In genomic region chr1:152757747-152758146, GRCh38 we compare ENCODE assay signal across 28 cellular contexts. TPM values are rescaled to one million over a fixed set of nuclear protein-coding genes. Genes with fewer than 3 reads are reported as not detected.
DNase-seq lines count a peak whose midpoint lies in the region; ATAC-seq, FAIRE-seq and TF ChIP-seq lines count a peak whose summit lies in the region.
"Had no signal": no experiment of that assay in that cellular context is flagged by ENCODE, and none has a peak within 500 bp of the region (broad histone marks: within the 10 kb centered on the region; RNA-seq: fewer than 3 reads in every experiment).

KPRP (plus strand) TSS chr1:152758025; CDS start chr1:152759589, 1,564 bp downstream.

- H3K36me3 ChIP-seq in IMR-90 (ENCODE audit: control insufficient read depth, insufficient read depth, low read length) (no peaks in the 10 kb centered on the region), keratinocyte (ENCODE audit: control insufficient read depth in 2 of 2, extremely low read depth in 1 of 2, insufficient read depth in 2 of 2, low read length in 2 of 2) (peaks cover 0 to 1% of the 10 kb centered on the region in 2 experiments)
- H3K36me3 ChIP-seq: BE2C, SJSA1 had no signal

- H2AFZ ChIP-seq in IMR-90 (replicated peaks; ENCODE audit: low read length, poor library complexity) (no peak within 1 kb of the TSS), keratinocyte (ENCODE audit: control insufficient read depth, low read length) (no peak within 1 kb of the TSS)

- no peaks in the 10 kb centered on the region for H3K4me1 Mint-ChIP-seq in stimulated activated effector memory CD8-positive, alpha-beta T cell treated with anti-CD3 and anti-CD28 coated beads, Interleukin-12 subunit alpha, Interleukin-12 subunit beta, amount 100 ng/mL, for 72 hours
- H3K4me1 Mint-ChIP-seq: CD4-positive, CD25-positive, alpha-beta regulatory T cell; H9 had no signal

- no peak within 1 kb of the TSS for H3K9ac ChIP-seq in IMR-90 (ENCODE audit: low read depth, low read length)
- H3K9ac ChIP-seq in keratinocyte (ENCODE audit: control insufficient read depth, extremely low read depth, insufficient read depth, low read length): no peak within 1 kb of the TSS

- POLR2A ChIA-PET in IMR-90 (lab: Charles Lee; ENCODE audit: unreplicated experiment): no interaction called here

- H3K27ac Mint-ChIP-seq in stimulated activated effector memory CD8-positive, alpha-beta T cell treated with anti-CD3 and anti-CD28 coated beads, Interleukin-12 subunit alpha, Interleukin-12 subunit beta, amount 100 ng/mL, for 72 hours: no peak within 1 kb of the TSS
- no peak within 1 kb of the TSS for H3K27ac Mint-ChIP-seq in activated naive CD4-positive, alpha-beta T cell treated with anti-CD3 and anti-CD28 coated beads, Interleukin-2, amount 50 U/mL, for 72 hours
- H3K27ac Mint-ChIP-seq: H9, HFFc6 had no signal

- H3K56ac ChIP-seq in IMR-90 (ENCODE audit: extremely low read depth, insufficient read depth, low read length): no peak within 1 kb of the TSS

- H3K23ac ChIP-seq in IMR-90 (ENCODE audit: low read depth, low read length): no peak within 1 kb of the TSS

- H2BK20ac ChIP-seq in IMR-90 (ENCODE audit: low read depth, low read length): no peak within 1 kb of the TSS

- no peak within 1 kb of the TSS for H4K91ac ChIP-seq in IMR-90 (ENCODE audit: insufficient read depth, low read depth, low read length)

- no peak within 1 kb of the TSS for H4K5ac ChIP-seq in IMR-90 (ENCODE audit: low read depth, low read length)

- H3K9me3 ChIP-seq in IMR-90 (ENCODE audit: control insufficient read depth, insufficient read depth, low read length) (no peaks in the 10 kb centered on the region; the same call in 1 of the 2 replicates), keratinocyte (ENCODE audit: control insufficient read depth, low read depth, low read length) (no peaks in the 10 kb centered on the region)
- H3K9me3 ChIP-seq: A549, BE2C, SJSA1 had no signal

- in situ Hi-C loops in IMR-90 (cut with MboI; ENCODE audit: low sequenced_read_pairs): no loop called here

- H3K27me3 ChIP-seq in IMR-90 (ENCODE audit: control insufficient read depth, insufficient read depth, low read length): no peaks in the 10 kb centered on the region
- no peaks in the 10 kb centered on the region for H3K27me3 ChIP-seq in keratinocyte (ENCODE audit: control insufficient read depth, extremely low read depth, insufficient read depth, low read length)
- H3K27me3 ChIP-seq: BE2C, SJSA1 had no signal

- H3K79me1 ChIP-seq in IMR-90 (ENCODE audit: low read depth in 1 of 2, low read length in 2 of 2): no peaks in the 10 kb centered on the region

- no peak within 1 kb of the TSS for H3K4ac ChIP-seq in IMR-90 (ENCODE audit: low read depth, low read length)

- no peak within 1 kb of the TSS for H4K8ac ChIP-seq in IMR-90 (ENCODE audit: low read depth in 2 of 2, low read length in 2 of 2)

- no peak within 1 kb of the TSS for H2BK120ac ChIP-seq in IMR-90 (ENCODE audit: low read depth, low read length)

- no peaks in the 10 kb centered on the region for H4K20me1 ChIP-seq in IMR-90 (ENCODE audit: insufficient read depth, low read length)
- H4K20me1 ChIP-seq in keratinocyte (ENCODE audit: control insufficient read depth, extremely low read depth, insufficient read depth, low read length): no peaks in the 10 kb centered on the region

- no peaks in the 10 kb centered on the region for H3K9me3 Mint-ChIP-seq in stimulated activated effector memory CD8-positive, alpha-beta T cell treated with anti-CD3 and anti-CD28 coated beads, Interleukin-12 subunit alpha, Interleukin-12 subunit beta, amount 100 ng/mL, for 72 hours
- H3K9me3 Mint-ChIP-seq in activated naive CD4-positive, alpha-beta T cell treated with anti-CD3 and anti-CD28 coated beads, Interleukin-2, amount 50 U/mL, for 72 hours: peaks cover 0 to 5% of the 10 kb centered on the region in 2 donors

- no peak for TF ChIP-seq CTCF in IMR-90 (conservative IDR thresholded peaks at IDR 0.05; ENCODE audit: low read depth, low read length)
- no peak for TF ChIP-seq CTCF in keratinocyte (optimal IDR thresholded peaks at IDR 0.05 in 1 of 3, IDR thresholded peaks at IDR 0.05 in 1 of 3, conservative IDR thresholded peaks at IDR 0.05 in 1 of 3; ENCODE audit: extremely low read depth in 1 of 3, insufficient read depth in 2 of 3, low read length in 3 of 3)

- H3K4me3 ChIP-seq in IMR-90 (ENCODE audit: insufficient read depth, low read depth, low read length) (no peak within 1 kb of the TSS), keratinocyte (ENCODE audit: control insufficient read depth in 2 of 3, extremely low read depth in 1 of 3, insufficient read depth in 2 of 3, low read depth in 1 of 3, low read length in 3 of 3) (peak within 1 kb of the TSS in 1 of 3 experiments; percentile 1)
- H3K4me3 ChIP-seq: A549, GM12878, SJSA1 had no signal

- H3K27ac ChIP-seq in IMR-90 (ENCODE audit: insufficient read depth, low read length) (no peak within 1 kb of the TSS), caudate nucleus (ENCODE audit: low read depth, low read length) (peak within 1 kb of the TSS; percentile 11), keratinocyte (ENCODE audit: control insufficient read depth, insufficient read depth, low read length) (no peak within 1 kb of the TSS)
- H3K27ac ChIP-seq: A549, SJSA1 had no signal

- CTCF ChIA-PET in IMR-90 (lab: Yijun Ruan, JAX): no interaction called here

- no CpG with 5 or more reads among the region's 6 CpGs for WGBS in IMR-90 (ENCODE audit: extremely low coverage in 2 of 2, insufficient read length in 1 of 2), 2 experiments

- H3K18ac ChIP-seq in IMR-90 (ENCODE audit: low read depth, low read length): no peak within 1 kb of the TSS

- H2BK5ac ChIP-seq in IMR-90 (ENCODE audit: low read depth, low read length, poor library complexity, severe bottlenecking): no peak within 1 kb of the TSS

- no peaks in the 10 kb centered on the region for H3K79me2 ChIP-seq in keratinocyte (ENCODE audit: control insufficient read depth, insufficient read depth, low read length)

- peak within 1 kb of the TSS; percentile 45 for H2AK9ac ChIP-seq in IMR-90 (replicated peaks; ENCODE audit: low read depth, low read length, poor library complexity)

- intact Hi-C loops in IMR-90 (cut with micrococcal nuclease): no loop called here

- H3K9me1 ChIP-seq in IMR-90 (ENCODE audit: insufficient read depth, low read length) (no peaks in the 10 kb centered on the region), keratinocyte (ENCODE audit: control insufficient read depth, extremely low read depth, insufficient read depth, low read length) (peaks cover 3% of the 10 kb centered on the region)

- TF ChIP-seq POLR2A in IMR-90 (IDR thresholded peaks at IDR 0.05; ENCODE audit: low read depth, low read length): no peak

- TF ChIP-seq RAD21 in IMR-90 (IDR thresholded peaks at IDR 0.05; ENCODE audit: low read length): no peak

- DNase-seq in IMR-90 (no peak), caudate nucleus (lab: John Stamatoyannopoulos, UW) (peak in 17 of 61 donors; percentile 6 to 59 (median 16)), keratinocyte (ENCODE audit: low read depth, low spot score) (no peak), NCI-H2196 (lab: John Stamatoyannopoulos, UW; ENCODE audit: unreplicated experiment) (no peak), AML-193 (lab: John Stamatoyannopoulos, UW) (no peak)
- no peak for DNase-seq in stimulated activated effector memory CD8-positive, alpha-beta T cell treated with anti-CD3 and anti-CD28 coated beads, Interleukin-12 subunit alpha, Interleukin-12 subunit beta, amount 100 ng/mL, for 72 hours (ENCODE audit: low spot score in 2 of 2)
- DNase-seq in activated naive CD4-positive, alpha-beta T cell treated with anti-CD3 and anti-CD28 coated beads, Interleukin-2, amount 50 U/mL, for 72 hours (ENCODE audit: low spot score in 2 of 2): no peak
- DNase-seq: BE2C; CD4-positive, CD25-positive, alpha-beta regulatory T cell; COR-L47; DMS 273 treated with DMSO at 0.1 percent for 48 hours; DND-41; H9; HFFc6; KBM-7; MV-4-11; NCI-H1105 treated with DMSO at 0.1 percent for 48 hours; NCI-H2029 treated with DMSO at 0.1 percent for 48 hours; NCI-H2171; NCI-H524 treated with DMSO at 0.1 percent for 48 hours; NCI-H82; OCI-M1 had no signal

- no peak within 1 kb of the TSS for H2BK15ac ChIP-seq in IMR-90 (ENCODE audit: low read depth, low read length)

- no peak within 1 kb of the TSS for H3K4me3 Mint-ChIP-seq in stimulated activated effector memory CD8-positive, alpha-beta T cell treated with anti-CD3 and anti-CD28 coated beads, Interleukin-12 subunit alpha, Interleukin-12 subunit beta, amount 100 ng/mL, for 72 hours
- H3K4me3 Mint-ChIP-seq: CD4-positive, CD25-positive, alpha-beta regulatory T cell; H9; HFFc6 had no signal

- no TSS peak for BruUV-seq in IMR-90 (replicated peaks; lab: Mats Ljungman, UMichigan)

- no peak within 1 kb of the TSS for H3K14ac ChIP-seq in IMR-90 (replicated peaks; ENCODE audit: low read depth, low read length)

- no peak within 1 kb of the TSS for H2AK5ac ChIP-seq in IMR-90 (ENCODE audit: low read depth, low read length)

- no peaks in the 10 kb centered on the region for H3K36me3 Mint-ChIP-seq in stimulated activated effector memory CD8-positive, alpha-beta T cell treated with anti-CD3 and anti-CD28 coated beads, Interleukin-12 subunit alpha, Interleukin-12 subunit beta, amount 100 ng/mL, for 72 hours
- no peaks in the 10 kb centered on the region for H3K36me3 Mint-ChIP-seq in activated naive CD4-positive, alpha-beta T cell treated with anti-CD3 and anti-CD28 coated beads, Interleukin-2, amount 50 U/mL, for 72 hours
- H3K36me3 Mint-ChIP-seq: CD4-positive, CD25-positive, alpha-beta regulatory T cell had no signal

- no peak for ATAC-seq in IMR-90 (ENCODE audit: low read depth)
- ATAC-seq in stimulated activated effector memory CD8-positive, alpha-beta T cell treated with anti-CD3 and anti-CD28 coated beads, Interleukin-12 subunit alpha, Interleukin-12 subunit beta, amount 100 ng/mL, for 72 hours: peak; percentile 12
- no peak for ATAC-seq in activated naive CD4-positive, alpha-beta T cell treated with anti-CD3 and anti-CD28 coated beads, Interleukin-2, amount 50 U/mL, for 72 hours
- ATAC-seq: GM12878, HepG2, Right ventricle myocardium inferior had no signal

- no peak within 1 kb of the TSS for H3K4me2 ChIP-seq in IMR-90 (ENCODE audit: low read depth, low read length)
- H3K4me2 ChIP-seq in keratinocyte (ENCODE audit: control insufficient read depth, extremely low read depth, insufficient read depth, low read depth, low read length): no peak within 1 kb of the TSS
- H3K4me2 ChIP-seq: A549 had no signal

- dilution Hi-C loops in IMR-90 (cut with HindIII; ENCODE audit: low sequenced_read_pairs, unreplicated experiment): no loop called here
- dilution Hi-C loops in keratinocyte (cut with MboI; ENCODE audit: extremely low pct_ligation_motif_present, low sequenced_read_pairs): no loop called here

- FAIRE-seq in keratinocyte (lab: Jason Lieb, UNC): peak; percentile 81
- FAIRE-seq: A549, GM12878, HepG2 had no signal

- H3K4me1 ChIP-seq in IMR-90 (ENCODE audit: control insufficient read depth, insufficient read depth, low read length): no peaks in the 10 kb centered on the region
- H3K4me1 ChIP-seq in keratinocyte (ENCODE audit: control insufficient read depth, extremely low read depth, insufficient read depth, low read length): peaks cover 43% of the 10 kb centered on the region
- H3K4me1 ChIP-seq: A549, BE2C had no signal

RNA-seq across cellular contexts. Expression of gene KPRP, which starts in this region (rescaled TPM):
- not detected in 2 replicates for total RNA-seq in IMR-90 (2012; rRNA removed)
- not detected in 2 replicates for polyA plus RNA-seq in IMR-90 (2012; rRNA removed)
- polyA plus RNA-seq in IMR-90 (2012; cell fraction: cytosol; rRNA removed): not detected in 2 replicates
- not detected in 2 replicates for polyA plus RNA-seq in IMR-90 (2012; cell fraction: nucleus; rRNA removed; ENCODE audit: low replicate concordance)
- 0.82 to 2.0 TPM (median 0.90 TPM) in 3 replicates for polyA plus RNA-seq in keratinocyte
- polyA plus RNA-seq in keratinocyte (2011; ENCODE audit: low read depth): 49.8 TPM
- polyA plus RNA-seq in keratinocyte (2011; cell fraction: cytosol; rRNA removed): 1.5 and 1.9 TPM in 2 replicates
- 6.0 and 6.3 TPM in 2 replicates for polyA plus RNA-seq in keratinocyte (2011; cell fraction: nucleus; rRNA removed)
- 1.8 and 238 TPM in 2 replicates for polyA plus RNA-seq in keratinocyte (2012; ENCODE audit: low replicate concordance)
- polyA minus RNA-seq in keratinocyte: 1.5 to 7.9 TPM (median 1.6 TPM) in 3 replicates
- polyA minus RNA-seq in keratinocyte (2011; cell fraction: cytosol; rRNA and poly(A)+ RNA removed): not detected
- polyA minus RNA-seq in keratinocyte (2011; cell fraction: nucleus; rRNA and poly(A)+ RNA removed): 1.9 and 2.0 TPM in 2 replicates
- total RNA-seq in activated naive CD4-positive, alpha-beta T cell treated with anti-CD3 and anti-CD28 coated beads, Interleukin-2, amount 50 U/mL, for 72 hours: not detected
- total RNA-seq: CD4-positive, CD25-positive, alpha-beta regulatory T cell; GM12878; H9; HepG2; HFFc6; HT-29; Right ventricle myocardium inferior; SJSA1 had no signal
- polyA plus RNA-seq: A549; CD4-positive, CD25-positive, alpha-beta regulatory T cell; GM12878; HepG2 had no signal
